ENCODE assay signal across 8 cellular contexts in the genomic region with DNA sequence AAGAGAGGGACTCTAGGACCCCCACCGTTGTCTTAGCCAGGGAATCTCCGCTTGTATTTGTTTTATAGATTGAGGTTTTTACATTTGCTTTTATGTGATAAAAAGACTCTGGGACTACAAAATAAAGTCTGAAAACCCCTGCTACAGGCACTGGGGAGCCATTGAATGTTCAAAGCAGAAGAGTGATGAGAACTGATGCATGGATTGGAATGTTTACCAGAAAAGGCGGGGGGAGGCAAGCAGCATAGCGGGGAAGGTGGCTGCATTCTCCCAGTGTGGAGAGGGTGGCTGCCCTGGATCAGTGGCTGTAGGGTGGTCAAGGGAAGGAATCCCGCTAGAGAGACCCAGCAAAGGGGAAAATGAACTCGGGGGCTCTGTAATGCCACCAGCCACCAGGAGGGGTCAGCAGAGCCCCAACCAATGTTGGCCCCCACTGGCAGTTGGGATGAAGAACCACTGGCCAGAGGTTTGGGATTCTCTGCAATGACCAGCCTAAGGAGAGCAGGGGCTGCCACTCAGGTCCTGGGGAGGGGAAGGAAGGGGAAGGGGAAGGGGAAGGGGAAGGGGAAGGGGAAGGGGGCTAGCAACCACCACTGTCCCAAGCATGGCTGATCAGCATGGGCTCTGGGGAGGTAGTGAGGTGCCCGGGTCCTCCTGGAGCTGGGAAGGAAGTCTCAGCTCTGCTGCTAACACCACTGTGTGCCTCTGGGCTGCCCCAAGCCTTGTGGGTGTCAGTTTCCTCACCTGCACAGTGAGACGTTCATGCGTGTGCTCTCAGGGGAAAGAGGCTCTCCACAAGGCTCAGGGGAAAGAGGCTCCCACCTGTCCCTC. TPM values are rescaled to one million over a fixed set of nuclear protein-coding genes. Genes with fewer than 3 reads are reported as not detected.
DNase-seq lines count a peak whose midpoint lies in the region; ATAC-seq lines count a peak whose summit lies in the region.

No MANE protein-coding gene starts in this region.

- H3K36me3 Mint-ChIP-seq in immature natural killer cell, result no peaks in the 10 kb centered on the region

- no peak overlapping the region for H3K4me3 Mint-ChIP-seq in immature natural killer cell

- H3K27ac Mint-ChIP-seq in immature natural killer cell, result peak overlapping the region in 1 of 6 donors; percentile 40

- H3K9me3 Mint-ChIP-seq in immature natural killer cell, result no peaks in the 10 kb centered on the region

- no peak for ATAC-seq in GM18873 (IDR thresholded peaks at IDR 0.05; ENCODE audit: low FRiP score, unreplicated experiment)

- peak; percentile 64 for DNase-seq in COLO668 (lab: John Stamatoyannopoulos, UW; ENCODE audit: unreplicated experiment)
- peak; percentile 78 for DNase-seq in HT-29 (ENCODE audit: low spot score)
- peak; percentile 17 to 45 (median 36) for DNase-seq in T-helper 2 cell
- DNase-seq in astrocyte of the hippocampus (ENCODE audit: low read depth, low spot score), result peak; percentile 67
- peak; percentile 61 to 65 (median 62) for DNase-seq in immature natural killer cell
- DNase-seq in stimulated activated CD4-positive, alpha-beta T cell treated with anti-CD3 and anti-CD28 coated beads, Interleukin-2, amount 100 ng/mL, for 24 hours, result peak; percentile 72 to 73
- no peak for DNase-seq in NCI-H524 treated with DMSO at 0.1 percent for 48 hours (lab: John Stamatoyannopoulos, UW)

- H3K4me1 Mint-ChIP-seq in immature natural killer cell, result no peaks in the 10 kb centered on the region

- peaks cover 0 to 9% (median 2%) of the 10 kb centered on the region in 3 donors for H3K27me3 Mint-ChIP-seq in immature natural killer cell (ENCODE audit: low read depth in 3 of 3)

RNA-seq across cellular contexts. Expression of gene PEF1, which starts 19.2 kb away (rescaled TPM):
- total RNA-seq in HT-29 (2014; rRNA removed; shearing (Covaris generic)), result 114 and 119 TPM in 2 replicates
- 100 to 1,000 TPM; 108 to 224 (median 119) TPM for polyA plus RNA-seq in immature natural killer cell

RNA-seq across cellular contexts. Expression of gene COL16A1, which starts 40.0 kb away (rescaled TPM):
- 31.0 and 37.5 TPM in 2 replicates for total RNA-seq in HT-29 (2014; rRNA removed; shearing (Covaris generic))
- not detected for polyA plus RNA-seq in immature natural killer cell

RNA-seq across cellular contexts. Expression of gene HCRTR1, which starts 46.3 kb away (rescaled TPM):
- total RNA-seq in HT-29 (2014; rRNA removed; shearing (Covaris generic)), result not detected in 2 replicates
- polyA plus RNA-seq in immature natural killer cell, result not detected
